In the genomic region with DNA sequence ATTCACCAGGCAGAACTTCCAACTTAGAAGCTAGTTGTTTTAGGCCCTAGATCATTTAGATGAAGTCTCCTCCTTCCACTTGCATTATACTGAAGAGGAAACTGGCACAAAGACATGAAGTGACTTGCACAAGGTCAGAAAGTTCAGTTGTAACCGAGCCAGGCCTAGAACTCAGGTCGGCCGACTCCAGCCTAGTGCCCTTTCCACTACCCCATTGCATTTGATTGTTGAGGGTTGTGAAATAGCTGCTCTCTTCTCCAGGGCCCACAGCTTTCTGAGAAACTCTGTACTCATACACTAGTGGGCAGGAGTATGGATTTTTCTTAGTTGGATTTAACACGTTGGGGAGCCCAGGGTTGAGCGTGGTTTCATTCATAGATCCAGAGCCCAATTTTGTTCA, we compare ENCODE assay signal across 15 cellular contexts. TPM values are rescaled to one million over a fixed set of nuclear protein-coding genes. Genes with fewer than 3 reads are reported as not detected.
DNase-seq lines count a peak whose midpoint lies in the region; ATAC-seq, FAIRE-seq and TF ChIP-seq lines count a peak whose summit lies in the region.
"Had no signal": no experiment of that assay in that cellular context is flagged by ENCODE, and none has a peak within 500 bp of the region (broad histone marks: within the 10 kb centered on the region; RNA-seq: fewer than 3 reads in every experiment).

No MANE protein-coding gene starts in this region.

- H3K4me3 ChIP-seq in HepG2 (replicated peaks in 1 of 3; ENCODE audit: insufficient read depth in 1 of 3, low read depth in 2 of 3, low read length in 3 of 3) (no peak overlapping the region), smooth muscle cell (no peak overlapping the region)

- peak overlapping the region; percentile 8 for H3K4me3 Mint-ChIP-seq in endothelial cell (ENCODE audit: unreplicated experiment)
- H3K4me3 Mint-ChIP-seq in effector memory CD8-positive, alpha-beta T cell, result no peak overlapping the region

- H3K27ac Mint-ChIP-seq in endothelial cell (ENCODE audit: unreplicated experiment), result no peak overlapping the region
- H3K27ac Mint-ChIP-seq in effector memory CD8-positive, alpha-beta T cell, result no peak overlapping the region

- peak; percentile 61 for DNase-seq in M059J (ENCODE audit: low read depth)
- no peak for DNase-seq in endothelial cell (ENCODE audit: low spot score)
- DNase-seq in HepG2 (ENCODE audit: low spot score), result no peak
- DNase-seq in smooth muscle cell (lab: John Stamatoyannopoulos, UW; ENCODE audit: unreplicated experiment), result no peak
- DNase-seq in effector memory CD8-positive, alpha-beta T cell, result no peak
- DNase-seq in COLO668 (lab: John Stamatoyannopoulos, UW; ENCODE audit: unreplicated experiment), result no peak
- DNase-seq in activated CD8-positive, alpha-beta memory T cell treated with anti-CD3 and anti-CD28 coated beads, Interleukin-2, amount 50 U/mL, for 4 hours, result no peak
- DNase-seq: activated T-cell treated with anti-CD3 and anti-CD28 coated beads, Interleukin-2, amount 50 U/mL, for 48 hours; foreskin fibroblast; GOT3; NCI-H345; stimulated activated CD4-positive, alpha-beta T cell treated with anti-CD3 and anti-CD28 coated beads, Interleukin-12 subunit alpha, Interleukin-12 subunit beta, amount 100 ng/mL, for 4 hours had no signal

- CTCF ChIA-PET in HepG2 (lab: Yijun Ruan, JAX; ENCODE audit: low intra/inter-chr PET ratio, low total read pairs), result no interaction called here

- H3K36me3 Mint-ChIP-seq in endothelial cell (ENCODE audit: low read depth, unreplicated experiment), result peaks cover 9% of the 10 kb centered on the region
- peaks cover 11% of the 10 kb centered on the region for H3K36me3 Mint-ChIP-seq in effector memory CD8-positive, alpha-beta T cell (ENCODE audit: insufficient read depth)

- no peak for FAIRE-seq in HepG2 (lab: Jason Lieb, UNC)
- FAIRE-seq: G401.6, RCC 7860 had no signal

- in situ Hi-C loops in HepG2 (cut with HindIII; ENCODE audit: extremely low pct_ligation_motif_present, low pct_unique_long_range_greater_than_20kb), result no loop called here

- H3K9me3 ChIP-seq in HepG2 (ENCODE audit: low read length), result no peaks in the 10 kb centered on the region
- no peaks in the 10 kb centered on the region for H3K9me3 ChIP-seq in smooth muscle cell (replicated peaks; ENCODE audit: low read depth)

- H3K79me2 ChIP-seq in HepG2 (ENCODE audit: insufficient read depth, low read length), result no peaks in the 10 kb centered on the region
- peaks cover 100% of the 10 kb centered on the region for H3K79me2 ChIP-seq in smooth muscle cell (ENCODE audit: low read depth)

- H3K27me3 ChIP-seq in HepG2 (ENCODE audit: control insufficient read depth in 1 of 2, insufficient read depth in 2 of 2, low read length in 2 of 2) (peaks cover 0 to 12% of the 10 kb centered on the region in 2 experiments; a peak in 2 of 5 replicates), smooth muscle cell (ENCODE audit: low read depth) (no peaks in the 10 kb centered on the region)

- H3K9me3 Mint-ChIP-seq in endothelial cell (ENCODE audit: unreplicated experiment), result no peaks in the 10 kb centered on the region
- H3K9me3 Mint-ChIP-seq in effector memory CD8-positive, alpha-beta T cell, result peaks cover 0 to 3% of the 10 kb centered on the region in 2 donors

- H3K36me3 ChIP-seq in HepG2 (replicated peaks in 1 of 2; ENCODE audit: control insufficient read depth in 1 of 2, insufficient read depth in 2 of 2, low read length in 2 of 2), result no peaks in the 10 kb centered on the region
- H3K36me3 ChIP-seq in smooth muscle cell (ENCODE audit: low read depth), result no peaks in the 10 kb centered on the region

- POLR2A ChIA-PET in HepG2 (lab: Yijun Ruan, JAX), result no interaction called here

- H3K9ac ChIP-seq in HepG2 (ENCODE audit: insufficient read depth, low read depth, low read length), result no peak overlapping the region
- H3K9ac ChIP-seq in smooth muscle cell (ENCODE audit: low read depth), result no peak overlapping the region

- no peak for TF ChIP-seq EP300 in HepG2 (IDR thresholded peaks at IDR 0.05; ENCODE audit: low read depth in 2 of 2, low read length in 2 of 2)
- TF ChIP-seq EP300 in HepG2 (CRISPR knock-in tag; IDR thresholded peaks at IDR 0.05; ENCODE audit: borderline replicate concordance), result no peak

- intact Hi-C loops in HepG2 (cut with micrococcal nuclease; ENCODE audit: unreplicated experiment), result no loop called here

- H2AFZ ChIP-seq in HepG2 (ENCODE audit: low read length) (no peak overlapping the region), smooth muscle cell (ENCODE audit: low read depth) (no peak overlapping the region)

- no TSS peak for BruUV-seq in HepG2 (replicated peaks; lab: Mats Ljungman, UMichigan)

- no peak for TF ChIP-seq RAD21 in HepG2 (CRISPR knock-in tag; IDR thresholded peaks at IDR 0.05)

- H3K4me1 ChIP-seq in HepG2 (ENCODE audit: insufficient read depth, low read length) (no peaks in the 10 kb centered on the region), smooth muscle cell (ENCODE audit: low read depth) (peaks cover 67% of the 10 kb centered on the region)

- H3K27ac ChIP-seq in HepG2 (ENCODE audit: extremely low read length, insufficient read depth, low read length), result no peak overlapping the region
- peak overlapping the region; percentile 2 for H3K27ac ChIP-seq in smooth muscle cell (ENCODE audit: low read depth)

- 22% methylated on average over 5 of the region's 5 CpGs for WGBS in HepG2 (ENCODE audit: low lambda C conversion rate)
- WGBS in smooth muscle cell (ENCODE audit: low lambda C conversion rate), result 92% methylated on average over 5 of the region's 5 CpGs

- H3K4me2 ChIP-seq in HepG2 (ENCODE audit: low read depth, low read length), result no peak overlapping the region
- peak overlapping the region; percentile 9 for H3K4me2 ChIP-seq in smooth muscle cell

- H3F3A ChIP-seq in smooth muscle cell (ENCODE audit: low read depth), result no peaks in the 10 kb centered on the region

- no peak for TF ChIP-seq POLR2A in HepG2 (IDR thresholded peaks at IDR 0.05; ENCODE audit: insufficient read depth in 1 of 2, low read depth in 2 of 2, low read length in 2 of 2)

- peaks cover 63% of the 10 kb centered on the region for H3K4me1 Mint-ChIP-seq in endothelial cell (ENCODE audit: unreplicated experiment)
- H3K4me1 Mint-ChIP-seq in effector memory CD8-positive, alpha-beta T cell (ENCODE audit: low read depth in 2 of 2), result peaks cover 0 to 2% of the 10 kb centered on the region in 2 donors

- no peak for ATAC-seq in HepG2
- ATAC-seq in effector memory CD8-positive, alpha-beta T cell (replicated peaks), result no peak
- ATAC-seq in HG03378 (IDR thresholded peaks at IDR 0.05; ENCODE audit: unreplicated experiment), result no peak

- no peaks in the 10 kb centered on the region for H4K20me1 ChIP-seq in HepG2 (ENCODE audit: insufficient read depth, low read length)
- H4K20me1 ChIP-seq in smooth muscle cell (ENCODE audit: low read depth), result peaks cover 49% of the 10 kb centered on the region

- H3K27me3 Mint-ChIP-seq in endothelial cell (ENCODE audit: unreplicated experiment), result peaks cover 6% of the 10 kb centered on the region
- peaks cover 16 to 24% of the 10 kb centered on the region in 2 donors for H3K27me3 Mint-ChIP-seq in effector memory CD8-positive, alpha-beta T cell

- TF ChIP-seq CTCF in endothelial cell (IDR thresholded peaks at IDR 0.05; ENCODE audit: unreplicated experiment) (no peak), HepG2 (CRISPR knock-in tag; IDR thresholded peaks at IDR 0.05) (no peak), smooth muscle cell (IDR thresholded peaks at IDR 0.05; ENCODE audit: borderline replicate concordance, insufficient read depth, poor library complexity, severe bottlenecking) (no peak)

TF ChIP-seq in HepG2, 621 proteins besides CTCF, POLR2A, EP300 and RAD21:
- TF ChIP-seq CEBPB (IDR thresholded peaks at IDR 0.05; ENCODE audit: borderline replicate concordance, low read depth, low read length) (0 out of 2 replicates have a peak, but pooled peaks have one; percentile 6), MED1 (CRISPR knock-in tag; IDR thresholded peaks at IDR 0.05) (no peak)

RNA-seq across cellular contexts. Expression of a gene that starts 5.6 kb away (rescaled TPM):
- 6.6 and 17.8 TPM in 2 replicates for total RNA-seq in M059J (2014; rRNA removed; shearing (Covaris generic))
- total RNA-seq in endothelial cell (ENCODE audit: unreplicated experiment) (98.3 TPM), HepG2 (2016; rRNA removed; fragmentation: Illumina TruSeq; extraction: Trizol) (not detected in 2 replicates), smooth muscle cell (29.9 and 32.2 TPM in 2 replicates)
- total RNA-seq in HepG2 (2016; cell fraction: cytosol; rRNA removed; fragmentation: Illumina TruSeq; extraction: Trizol; ENCODE audit: low read depth), result not detected in 2 replicates
- not detected in 2 replicates for total RNA-seq in HepG2 (2016; cell fraction: insoluble cytoplasmic fraction; rRNA removed; fragmentation: Illumina TruSeq; extraction: Trizol)
- total RNA-seq in HepG2 (2016; cell fraction: membrane; rRNA removed; fragmentation: Illumina TruSeq; extraction: Trizol), result not detected in 2 replicates
- total RNA-seq in HepG2 (2016; cell fraction: nucleus; rRNA removed; fragmentation: Illumina TruSeq; extraction: Trizol), result not detected in 2 replicates
- polyA plus RNA-seq in HepG2 (2011; rRNA removed) (not detected in 2 replicates), smooth muscle cell (9.1 and 9.3 TPM in 2 replicates)
- polyA plus RNA-seq in HepG2 (2011; cell fraction: cytosol; rRNA removed), result not detected in 2 replicates
- 0.02 TPM in 1 of 2 replicates, not detected in the other for polyA plus RNA-seq in HepG2 (2011; cell fraction: nucleus; rRNA removed)
- polyA plus RNA-seq in HepG2 (2012), result not detected in 2 replicates
- not detected in 2 replicates for polyA plus RNA-seq in HepG2 (2016; cell fraction: cytosol; fragmentation: Illumina TruSeq; extraction: Trizol; ENCODE audit: low read depth)
- polyA plus RNA-seq in HepG2 (2016; cell fraction: insoluble cytoplasmic fraction; fragmentation: Illumina TruSeq; extraction: Trizol; ENCODE audit: low read depth), result not detected in 2 replicates
- not detected in 2 replicates for polyA plus RNA-seq in HepG2 (2016; cell fraction: membrane; fragmentation: Illumina TruSeq; extraction: Trizol; ENCODE audit: low read depth)
- not detected in 2 replicates for polyA plus RNA-seq in HepG2 (2016; cell fraction: nucleus; fragmentation: Illumina TruSeq; extraction: Trizol; ENCODE audit: insufficient read depth, low read depth)
- 5.4 TPM in 1 of 2 replicates, not detected in the other for polyA minus RNA-seq in HepG2 (2011; rRNA and poly(A)+ RNA removed; ENCODE audit: low replicate concordance)
- not detected in 2 replicates for polyA minus RNA-seq in HepG2 (2011; cell fraction: cytosol; rRNA and poly(A)+ RNA removed)
- polyA minus RNA-seq in HepG2 (2011; cell fraction: nucleus; rRNA and poly(A)+ RNA removed), result not detected in 2 replicates
